In genomic region chrX:24465524-24465850, GRCh38 we compare ENCODE assay signal across 8 cellular contexts. TPM values are rescaled to one million over a fixed set of nuclear protein-coding genes. Genes with fewer than 3 reads are reported as not detected.
A peak's percentile ranks its signal among the peaks of the same experiment; 100 is the strongest.
DNase-seq lines count a peak whose midpoint lies in the region; ATAC-seq and TF ChIP-seq lines count a peak whose summit lies in the region.

No MANE protein-coding gene starts in this region.

- peaks cover 42% of the 10 kb centered on the region for H3K4me1 Mint-ChIP-seq in activated CD4-positive, alpha-beta T cell treated with anti-CD3 and anti-CD28 coated beads for 36 hours
- H3K4me1 Mint-ChIP-seq in brain = peaks cover 51% of the 10 kb centered on the region

- peak overlapping the region; percentile 60 for H3K4me3 ChIP-seq in Jurkat, Clone E6-1 (ENCODE audit: low read length)
- peak overlapping the region; percentile 65 for H3K4me3 ChIP-seq in mononuclear cell (ENCODE audit: low read length)

- H3K4me3 Mint-ChIP-seq in activated CD4-positive, alpha-beta T cell treated with anti-CD3 and anti-CD28 coated beads for 36 hours = peak overlapping the region; percentile 79
- peak overlapping the region; percentile 64 to 87 (median 82) for H3K4me3 Mint-ChIP-seq in brain

- POLR2A ChIA-PET in activated CD4-positive, alpha-beta T cell treated with anti-CD3 and anti-CD28 coated beads for 36 hours (lab: Charles Lee) = interaction anchor here (0.7 kb wide), 2 partner anchors 16 to 33 kb away, joined by 3 to 5 read pairs; no protein-coding TSS in a partner anchor

- H3K9me3 Mint-ChIP-seq in activated CD4-positive, alpha-beta T cell treated with anti-CD3 and anti-CD28 coated beads for 36 hours (ENCODE audit: low read depth) = no peaks in the 10 kb centered on the region
- no peaks in the 10 kb centered on the region for H3K9me3 Mint-ChIP-seq in brain

- no peaks in the 10 kb centered on the region for H3K9me3 ChIP-seq in mononuclear cell (ENCODE audit: low read depth, low read length)

- H3K27ac Mint-ChIP-seq in activated CD4-positive, alpha-beta T cell treated with anti-CD3 and anti-CD28 coated beads for 36 hours = peak overlapping the region; percentile 79
- H3K27ac Mint-ChIP-seq in brain = peak overlapping the region in 3 of 5 experiments; percentile 16 to 69 (median 34)

- intact Hi-C loops in activated CD4-positive, alpha-beta T cell treated with anti-CD3 and anti-CD28 coated beads for 36 hours (cut with DNase I, micrococcal nuclease) = loop anchor here (1.0 to 10.0 kb wide), 7 partner anchors 13 to 381 kb away; no protein-coding TSS in a partner anchor

- H3K27me3 Mint-ChIP-seq in activated CD4-positive, alpha-beta T cell treated with anti-CD3 and anti-CD28 coated beads for 36 hours = no peaks in the 10 kb centered on the region
- H3K27me3 Mint-ChIP-seq in brain = peaks cover 13% of the 10 kb centered on the region

- CTCF ChIA-PET in activated CD4-positive, alpha-beta T cell treated with anti-CD3 and anti-CD28 coated beads for 36 hours (lab: Charles Lee) = interaction anchor here (0.7 to 1.8 kb wide), 4 partner anchors 9 to 70 kb away, joined by 3 to 7 read pairs (median 3); no protein-coding TSS in a partner anchor

- peak; percentile 19 for DNase-seq in activated CD4-positive, alpha-beta T cell treated with anti-CD3 and anti-CD28 coated beads for 36 hours
- DNase-seq in activated CD4-positive, alpha-beta T cell treated with anti-CD3 and anti-CD28 coated beads, Interleukin-2, amount 50 U/mL, for 4 hours = no peak
- no peak for DNase-seq in Jurkat, Clone E6-1 (ENCODE audit: low read depth, low spot score)
- DNase-seq in mesenteric fat pad (ENCODE audit: low spot score) = no peak
- no peak for DNase-seq in COLO668 (lab: John Stamatoyannopoulos, UW; ENCODE audit: unreplicated experiment)
- no peak for DNase-seq in GM03348 (ENCODE audit: low spot score)

- ATAC-seq in activated CD4-positive, alpha-beta T cell treated with anti-CD3 and anti-CD28 coated beads for 36 hours = no peak

- H3K27me3 ChIP-seq in mononuclear cell (ENCODE audit: insufficient read depth, low read length) = no peaks in the 10 kb centered on the region

- peaks cover 8% of the 10 kb centered on the region for H3K36me3 Mint-ChIP-seq in activated CD4-positive, alpha-beta T cell treated with anti-CD3 and anti-CD28 coated beads for 36 hours (ENCODE audit: low read depth)
- H3K36me3 Mint-ChIP-seq in brain = peaks cover 4% of the 10 kb centered on the region

- H3K4me1 ChIP-seq in mononuclear cell (ENCODE audit: insufficient read depth, low read length) = peaks cover 27% of the 10 kb centered on the region

- TF ChIP-seq CTCF in brain (conservative IDR thresholded peaks at IDR 0.05) = no peak

RNA-seq across cellular contexts. Expression of gene PDK3, which starts 0.4 kb away (rescaled TPM):
- 10 to 100 TPM; 47.4 to 47.7 TPM for total RNA-seq in activated CD4-positive, alpha-beta T cell treated with anti-CD3 and anti-CD28 coated beads for 36 hours
- polyA plus RNA-seq in Jurkat, Clone E6-1 (2012; ENCODE audit: insufficient read depth, insufficient read length) = 11.3 TPM
- 5.9 TPM for polyA plus RNA-seq in brain (ENCODE audit: insufficient read depth, low read depth, low replicate concordance)
- total RNA-seq in mononuclear cell (21.0 TPM), mesenteric fat pad (8.5 TPM)
